Comparison of ENCODE assay signal across 9 cellular contexts in genomic region chrX:119684916-119685224, GRCh38. TPM values are rescaled to one million over a fixed set of nuclear protein-coding genes. Genes with fewer than 3 reads are reported as not detected.
DNase-seq lines count a peak whose midpoint lies in the region; ATAC-seq and TF ChIP-seq lines count a peak whose summit lies in the region.
"Had no signal": no experiment of that assay in that cellular context is flagged by ENCODE, and none has a peak within 500 bp of the region (broad histone marks: within the 10 kb centered on the region; RNA-seq: fewer than 3 reads in every experiment).

No MANE protein-coding gene starts in this region.

- peak overlapping the region; percentile 97 for H3K27ac Mint-ChIP-seq in T-helper 2 cell treated with Interferon-gamma antibody and Interleukin-4, amounts not matched to agents 5 μg/mL and 100 μg/mL, for 36 hours
- peak overlapping the region in 1 of 2 donors; percentile 97 for H3K27ac Mint-ChIP-seq in stimulated activated naive CD8-positive, alpha-beta T cell treated with anti-CD3 and anti-CD28 coated beads, Interleukin-15, amount 100 ng/mL, for 72 hours

- H3K4me3 ChIP-seq in SK-N-SH (ENCODE audit: low read depth in 2 of 2, low read length in 1 of 2): no peak overlapping the region
- H3K4me3 ChIP-seq in gastroesophageal sphincter: peak overlapping the region in 1 of 2 donors; percentile 3

- H2AFZ ChIP-seq in SK-N-SH (ENCODE audit: low read depth): no peak overlapping the region

- CTCF ChIA-PET in SK-N-SH (lab: Yijun Ruan, JAX): interaction anchor here (0.9 to 2.3 kb wide), 4 partner anchors 9 to 75 kb away, joined by 3 to 9 read pairs (median 4); no protein-coding TSS in a partner anchor

- POLR2A ChIA-PET in SK-N-SH (lab: Yijun Ruan, JAX): interaction anchor here (0.5 to 2.8 kb wide), 2 partner anchors 13 to 221 kb away, joined by 3 to 9 read pairs; no protein-coding TSS in a partner anchor

- no peaks in the 10 kb centered on the region for H3K27me3 Mint-ChIP-seq in T-helper 2 cell treated with Interferon-gamma antibody and Interleukin-4, amounts not matched to agents 5 μg/mL and 100 μg/mL, for 36 hours (ENCODE audit: low read depth)
- H3K27me3 Mint-ChIP-seq in stimulated activated naive CD8-positive, alpha-beta T cell treated with anti-CD3 and anti-CD28 coated beads, Interleukin-15, amount 100 ng/mL, for 72 hours: no peaks in the 10 kb centered on the region

- H3K27me3 ChIP-seq in SK-N-SH (ENCODE audit: insufficient read depth) (peaks cover 5% of the 10 kb centered on the region; the same call in 1 of the 2 replicates), gastroesophageal sphincter (no peaks in the 10 kb centered on the region)

- no peak for TF ChIP-seq POLR2A in gastroesophageal sphincter (IDR thresholded peaks at IDR 0.05)

- H3K36me3 Mint-ChIP-seq in T-helper 2 cell treated with Interferon-gamma antibody and Interleukin-4, amounts not matched to agents 5 μg/mL and 100 μg/mL, for 36 hours (ENCODE audit: low read depth): peaks cover 44% of the 10 kb centered on the region

- H3K9me2 ChIP-seq in SK-N-SH: no peaks in the 10 kb centered on the region

- peaks cover 5 to 27% of the 10 kb centered on the region in 2 experiments; a peak in 3 of 4 replicates for H3K4me1 ChIP-seq in SK-N-SH (ENCODE audit: control insufficient read depth in 1 of 2, insufficient read depth in 2 of 2, low read depth in 1 of 2, low read length in 1 of 2)
- H3K4me1 ChIP-seq in gastroesophageal sphincter: peaks cover 0 to 37% (median 6%) of the 10 kb centered on the region in 3 donors

- 17% methylated on average over 1 of the region's 1 CpG for WGBS in SK-N-SH (ENCODE audit: low lambda C conversion rate)
- 0% methylated on average over 1 of the region's 1 CpG for WGBS in gastroesophageal sphincter (ENCODE audit: low coverage in 1 of 2), 2 donors

- peak overlapping the region; percentile 93 for H3K4me3 Mint-ChIP-seq in T-helper 2 cell treated with Interferon-gamma antibody and Interleukin-4, amounts not matched to agents 5 μg/mL and 100 μg/mL, for 36 hours
- peak overlapping the region; percentile 96 to 97 for H3K4me3 Mint-ChIP-seq in stimulated activated naive CD8-positive, alpha-beta T cell treated with anti-CD3 and anti-CD28 coated beads, Interleukin-15, amount 100 ng/mL, for 72 hours

- peaks cover 47% of the 10 kb centered on the region for H3K4me1 Mint-ChIP-seq in T-helper 2 cell treated with Interferon-gamma antibody and Interleukin-4, amounts not matched to agents 5 μg/mL and 100 μg/mL, for 36 hours (ENCODE audit: low read depth)
- peaks cover 59% of the 10 kb centered on the region for H3K4me1 Mint-ChIP-seq in stimulated activated naive CD8-positive, alpha-beta T cell treated with anti-CD3 and anti-CD28 coated beads, Interleukin-15, amount 100 ng/mL, for 72 hours

- TF ChIP-seq RAD21 in SK-N-SH (IDR thresholded peaks at IDR 0.05; ENCODE audit: low read length): no peak

- H4K20me1 ChIP-seq in SK-N-SH (ENCODE audit: insufficient read depth): no peaks in the 10 kb centered on the region

- H3K36me3 ChIP-seq in SK-N-SH (replicated peaks in 1 of 2; ENCODE audit: control insufficient read depth in 1 of 2, insufficient read depth in 2 of 2, low read length in 1 of 2): no peaks in the 10 kb centered on the region
- no peaks in the 10 kb centered on the region for H3K36me3 ChIP-seq in gastroesophageal sphincter

- TF ChIP-seq EP300 in SK-N-SH (IDR thresholded peaks at IDR 0.05; ENCODE audit: borderline replicate concordance in 1 of 2, low read depth in 1 of 2, low read length in 1 of 2) (no peak), gastroesophageal sphincter (IDR thresholded peaks at IDR 0.05) (no peak)

- DNase-seq in T-helper 2 cell treated with Interferon-gamma antibody and Interleukin-4, amounts not matched to agents 5 μg/mL and 100 μg/mL, for 36 hours (ENCODE audit: low spot score): no peak
- no peak for DNase-seq in T-helper 2 cell
- DNase-seq in SK-N-SH: no peak
- DNase-seq in stimulated activated naive CD8-positive, alpha-beta T cell treated with anti-CD3 and anti-CD28 coated beads, Interleukin-15, amount 100 ng/mL, for 72 hours: no peak
- no peak for DNase-seq in NAMALWA (ENCODE audit: low spot score)
- no peak for DNase-seq in cerebellum (ENCODE audit: low spot score)
- DNase-seq: SHP77 had no signal

- peak overlapping the region; percentile 55 to 80; a peak in 3 of 4 replicates for H3K27ac ChIP-seq in SK-N-SH (ENCODE audit: low read depth in 2 of 2, low read length in 1 of 2)
- H3K27ac ChIP-seq in gastroesophageal sphincter: peak overlapping the region; percentile 78 to 86 (median 82)

- no peak overlapping the region for H3K4me2 ChIP-seq in SK-N-SH

- no peaks in the 10 kb centered on the region for H3F3A ChIP-seq in SK-N-SH (replicated peaks; ENCODE audit: insufficient read depth)

- TF ChIP-seq CTCF in SK-N-SH (IDR thresholded peaks at IDR 0.05) (no peak), gastroesophageal sphincter (IDR thresholded peaks at IDR 0.05) (no peak)

- no peaks in the 10 kb centered on the region for H3K9me3 Mint-ChIP-seq in T-helper 2 cell treated with Interferon-gamma antibody and Interleukin-4, amounts not matched to agents 5 μg/mL and 100 μg/mL, for 36 hours
- no peaks in the 10 kb centered on the region for H3K9me3 Mint-ChIP-seq in stimulated activated naive CD8-positive, alpha-beta T cell treated with anti-CD3 and anti-CD28 coated beads, Interleukin-15, amount 100 ng/mL, for 72 hours

- no peaks in the 10 kb centered on the region for H3K9me3 ChIP-seq in SK-N-SH
- H3K9me3 ChIP-seq in gastroesophageal sphincter: no peaks in the 10 kb centered on the region

- H3K9ac ChIP-seq in SK-N-SH: no peak overlapping the region; the same call in 1 of the 2 replicates

- ATAC-seq in gastroesophageal sphincter (no peak), GM18861 (IDR thresholded peaks at IDR 0.05; ENCODE audit: unreplicated experiment) (no peak)
- no peak for ATAC-seq in stimulated activated naive CD8-positive, alpha-beta T cell treated with anti-CD3 and anti-CD28 coated beads, Interleukin-15, amount 100 ng/mL, for 72 hours

- peaks cover 36% of the 10 kb centered on the region for H3K79me2 ChIP-seq in SK-N-SH (ENCODE audit: insufficient read depth)

TF ChIP-seq in SK-N-SH, 30 proteins besides CTCF, POLR2A, EP300 and RAD21 (continues in another document):
- TF ChIP-seq, protein P1, sequence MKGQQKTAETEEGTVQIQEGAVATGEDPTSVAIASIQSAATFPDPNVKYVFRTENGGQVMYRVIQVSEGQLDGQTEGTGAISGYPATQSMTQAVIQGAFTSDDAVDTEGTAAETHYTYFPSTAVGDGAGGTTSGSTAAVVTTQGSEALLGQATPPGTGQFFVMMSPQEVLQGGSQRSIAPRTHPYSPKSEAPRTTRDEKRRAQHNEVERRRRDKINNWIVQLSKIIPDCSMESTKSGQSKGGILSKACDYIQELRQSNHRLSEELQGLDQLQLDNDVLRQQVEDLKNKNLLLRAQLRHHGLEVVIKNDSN (IDR thresholded peaks at IDR 0.05; ENCODE audit: borderline replicate concordance, low read depth): no peak
- no peak for TF ChIP-seq NFIC (IDR thresholded peaks at IDR 0.05; ENCODE audit: borderline replicate concordance)
- no peak for TF ChIP-seq TEAD4 (IDR thresholded peaks at IDR 0.05; ENCODE audit: borderline replicate concordance, insufficient read depth)
- TF ChIP-seq MEF2A (IDR thresholded peaks at IDR 0.05; ENCODE audit: borderline replicate concordance, low read depth): no peak
- TF ChIP-seq, protein P2, sequence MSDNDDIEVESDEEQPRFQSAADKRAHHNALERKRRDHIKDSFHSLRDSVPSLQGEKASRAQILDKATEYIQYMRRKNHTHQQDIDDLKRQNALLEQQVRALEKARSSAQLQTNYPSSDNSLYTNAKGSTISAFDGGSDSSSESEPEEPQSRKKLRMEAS (IDR thresholded peaks at IDR 0.05; ENCODE audit: low read depth): no peak
- no peak for TF ChIP-seq FOXM1 (IDR thresholded peaks at IDR 0.05; ENCODE audit: low read depth)
- no peak for TF ChIP-seq ZBTB33 (IDR thresholded peaks at IDR 0.05; ENCODE audit: borderline replicate concordance, low read depth)
- TF ChIP-seq TCF12 (IDR thresholded peaks at IDR 0.05): no peak
- no peak for TF ChIP-seq PBX3 (IDR thresholded peaks at IDR 0.05)
- TF ChIP-seq RXRA (IDR thresholded peaks at IDR 0.05; ENCODE audit: borderline replicate concordance, low read depth): no peak
- no peak for TF ChIP-seq TAF1 (IDR thresholded peaks at IDR 0.05; ENCODE audit: borderline replicate concordance, low read depth, low read length)
- TF ChIP-seq POLR2AphosphoS5 (IDR thresholded peaks at IDR 0.05; ENCODE audit: low read depth, low read length): no peak
- no peak for TF ChIP-seq GABPA (IDR thresholded peaks at IDR 0.05; ENCODE audit: low read depth)
- no peak for TF ChIP-seq EZH2phosphoT487 (IDR thresholded peaks at IDR 0.05; ENCODE audit: borderline replicate concordance, low read depth)
- TF ChIP-seq FOXJ3 (CRISPR knock-in tag; IDR thresholded peaks at IDR 0.05): no peak

RNA-seq across cellular contexts. Expression of gene SEPTIN6, which starts 8.1 kb away (rescaled TPM):
- 33.1 and 36.3 TPM in 2 replicates for polyA plus RNA-seq in SK-N-SH (2012; rRNA removed)
- polyA plus RNA-seq in SK-N-SH (2012; cell fraction: cytosol; rRNA removed): 29.5 and 36.9 TPM in 2 replicates
- polyA plus RNA-seq in SK-N-SH (2012; cell fraction: nucleus; rRNA removed): 22.0 and 24.7 TPM in 2 replicates
- total RNA-seq in gastroesophageal sphincter: 10 to 100 TPM; 19.3 to 97.9 (median 40.6) TPM
- total RNA-seq in cerebellum: 45.1 TPM
